ENCODE assay signal across 10 cellular contexts in genomic region chr5:68196876-68197275, GRCh38. TPM values are rescaled to one million over a fixed set of nuclear protein-coding genes. Genes with fewer than 3 reads are reported as not detected.
DNase-seq lines count a peak whose midpoint lies in the region; ATAC-seq, FAIRE-seq and TF ChIP-seq lines count a peak whose summit lies in the region.
"Had no signal": no experiment of that assay in that cellular context is flagged by ENCODE, and none has a peak within 500 bp of the region (broad histone marks: within the 10 kb centered on the region; RNA-seq: fewer than 3 reads in every experiment).

No MANE protein-coding gene starts in this region.

- no peaks in the 10 kb centered on the region for H3K23me2 ChIP-seq in H1 (ENCODE audit: low read depth, low read length)

- H4K5ac ChIP-seq in H1 (ENCODE audit: insufficient read length, low read depth, low read length) (no peak overlapping the region), mesendoderm (ENCODE audit: low read length) (no peak overlapping the region)

- no peak overlapping the region for H2BK5ac ChIP-seq in H1 (ENCODE audit: low read depth, low read length)
- H2BK5ac ChIP-seq in mesendoderm (ENCODE audit: low read length) = no peak overlapping the region

- H3K18ac ChIP-seq in H1 (ENCODE audit: extremely low read depth, low read length) (no peak overlapping the region), mesendoderm (ENCODE audit: low read length) (no peak overlapping the region)

- H3K27ac ChIP-seq in H1 (ENCODE audit: low read depth, low read length) = no peak overlapping the region
- H3K27ac ChIP-seq in mesendoderm (ENCODE audit: low read depth, low read length) = no peak overlapping the region
- no peak overlapping the region for H3K27ac ChIP-seq in hepatocyte
- no peak overlapping the region for H3K27ac ChIP-seq in PC-9

- no peaks in the 10 kb centered on the region for H3K9me3 ChIP-seq in H1 (ENCODE audit: insufficient read depth in 2 of 2, low read depth in 1 of 2, low read length in 1 of 2)
- no peaks in the 10 kb centered on the region for H3K9me3 ChIP-seq in hepatocyte (ENCODE audit: low read depth)
- 0 out of 2 replicates have a peak, but pooled peaks cover 3% of the 10 kb centered on the region for H3K9me3 ChIP-seq in PC-9 (ENCODE audit: insufficient read depth, low read depth)

- H2AK5ac ChIP-seq in H1 (ENCODE audit: low read depth, low read length) (no peak overlapping the region), mesendoderm (ENCODE audit: low read length) (no peak overlapping the region)

- no peaks in the 10 kb centered on the region for H3F3A ChIP-seq in PC-9 (ENCODE audit: insufficient read depth, low read depth)

- 93 to 100% methylated on average over 2 to 6 of the region's 6 CpGs for WGBS in H1 (ENCODE audit: extremely low coverage in 1 of 2, insufficient coverage in 1 of 2, insufficient read length in 1 of 2, insufficient replicate concordance in 2 of 2, low coverage in 1 of 2, low lambda C conversion rate in 2 of 2, missing lambda C conversion rate in 1 of 2), 2 experiments
- WGBS in mesendoderm (ENCODE audit: extremely low coverage, insufficient coverage, low lambda C conversion rate) = no CpG with 5 or more reads among the region's 6 CpGs
- WGBS in hepatocyte (ENCODE audit: low lambda C conversion rate, missing lambda C conversion rate) = 95% methylated on average over 6 of the region's 6 CpGs

- H3K27me3 ChIP-seq in H1 (replicated peaks in 1 of 4; ENCODE audit: control insufficient read depth in 3 of 4, extremely low read depth in 1 of 4, insufficient read depth in 3 of 4, low read length in 3 of 4) = no peaks in the 10 kb centered on the region; a peak in 1 of 7 replicates
- no peaks in the 10 kb centered on the region for H3K27me3 ChIP-seq in mesendoderm (ENCODE audit: insufficient read depth, low read length, poor library complexity)
- H3K27me3 ChIP-seq in hepatocyte = no peaks in the 10 kb centered on the region
- 0 out of 2 replicates have a peak, but pooled peaks cover 4% of the 10 kb centered on the region for H3K27me3 ChIP-seq in PC-9 (ENCODE audit: insufficient read depth, low read depth)

- TF ChIP-seq CTCF in GM12864 (IDR thresholded peaks at IDR 0.05; ENCODE audit: low read depth, low read length, missing control alignments) (no peak), H1 (IDR thresholded peaks at IDR 0.05; ENCODE audit: control extremely low read depth in 1 of 3, insufficient read depth in 1 of 3, low read depth in 1 of 3, low read length in 3 of 3) (no peak), hepatocyte (IDR thresholded peaks at IDR 0.05; ENCODE audit: poor library complexity) (no peak), PC-9 (conservative IDR thresholded peaks at IDR 0.05) (no peak)

- H3K9ac ChIP-seq in H1 (replicated peaks in 1 of 4; ENCODE audit: extremely low read depth in 1 of 4, low read depth in 3 of 4, low read length in 3 of 4) = no peak overlapping the region
- no peak overlapping the region for H3K9ac ChIP-seq in mesendoderm (ENCODE audit: low read length)

- H2BK120ac ChIP-seq in H1 (replicated peaks; ENCODE audit: low read depth, low read length) (no peak overlapping the region), mesendoderm (ENCODE audit: low read depth, low read length) (no peak overlapping the region)

- H2AFZ ChIP-seq in H1 (ENCODE audit: low read length) (no peak overlapping the region), hepatocyte (no peak overlapping the region), PC-9 (no peak overlapping the region)

- no peaks in the 10 kb centered on the region for H3K79me2 ChIP-seq in H1 (ENCODE audit: control insufficient read depth in 1 of 2, insufficient read depth in 2 of 2, low read length in 2 of 2)
- H3K79me2 ChIP-seq in mesendoderm (ENCODE audit: control insufficient read depth, insufficient read depth, low read length) = no peaks in the 10 kb centered on the region
- H3K79me2 ChIP-seq in hepatocyte = no peaks in the 10 kb centered on the region
- no peaks in the 10 kb centered on the region for H3K79me2 ChIP-seq in PC-9 (ENCODE audit: low read depth)

- H3K4me1 ChIP-seq in H1 (replicated peaks in 1 of 4; ENCODE audit: control insufficient read depth in 3 of 4, insufficient read depth in 4 of 4, low read length in 3 of 4) (peaks cover 4 to 8% (median 7%) of the 10 kb centered on the region in 4 experiments; a peak in 4 of 7 replicates), mesendoderm (ENCODE audit: control insufficient read depth, low read depth, low read length) (peaks cover 8% of the 10 kb centered on the region), hepatocyte (ENCODE audit: insufficient read depth) (no peaks in the 10 kb centered on the region), PC-9 (replicated peaks; ENCODE audit: insufficient read depth) (no peaks in the 10 kb centered on the region; the same call in 1 of the 2 replicates)

- H2BK12ac ChIP-seq in H1 (ENCODE audit: low read depth, low read length) = peak overlapping the region; percentile 70; the same call in 1 of the 2 replicates

- no peak overlapping the region for H4K8ac ChIP-seq in H1 (ENCODE audit: extremely low read depth, insufficient read depth, low read length)
- H4K8ac ChIP-seq in mesendoderm (ENCODE audit: low read depth, low read length) = no peak overlapping the region

- H3K79me1 ChIP-seq in H1 (ENCODE audit: low read depth, low read length) (no peaks in the 10 kb centered on the region), mesendoderm (ENCODE audit: low read length) (no peaks in the 10 kb centered on the region)

- TF ChIP-seq RAD21 in H1 (IDR thresholded peaks at IDR 0.05 in 1 of 2, conservative IDR thresholded peaks at IDR 0.05 in 1 of 2; ENCODE audit: low read depth in 2 of 2, low read length in 2 of 2) = no peak

- H3K4me3 ChIP-seq in GM12864 (ENCODE audit: low read depth, low read length) (no peak overlapping the region), H1 (ENCODE audit: extremely low read depth in 1 of 4, insufficient read depth in 2 of 4, low read depth in 3 of 4, low read length in 4 of 4) (no peak overlapping the region), mesendoderm (ENCODE audit: low read length) (no peak overlapping the region), hepatocyte (no peak overlapping the region), PC-9 (no peak overlapping the region)

- H4K20me1 ChIP-seq in H1 (replicated peaks in 1 of 2; ENCODE audit: control insufficient read depth in 1 of 2, insufficient read depth in 2 of 2, low read length in 2 of 2) = no peaks in the 10 kb centered on the region
- no peaks in the 10 kb centered on the region for H4K20me1 ChIP-seq in hepatocyte (ENCODE audit: insufficient read depth, poor library complexity, severe bottlenecking)
- no peaks in the 10 kb centered on the region for H4K20me1 ChIP-seq in PC-9 (ENCODE audit: insufficient read depth)

- BruUV-seq in PC-9 (replicated peaks; lab: Mats Ljungman, UMichigan) = no TSS peak

- H3K4ac ChIP-seq in H1 (replicated peaks; ENCODE audit: insufficient read length, low read depth, low read length) (no peak overlapping the region), mesendoderm (ENCODE audit: low read depth, low read length) (no peak overlapping the region)

- H2BK20ac ChIP-seq in H1 (ENCODE audit: low read length) = no peak overlapping the region

- no peak overlapping the region for H2BK15ac ChIP-seq in H1 (ENCODE audit: low read length)
- no peak overlapping the region for H2BK15ac ChIP-seq in mesendoderm (replicated peaks; ENCODE audit: low read depth)

- peak; percentile 97 for ATAC-seq in GM21381 (IDR thresholded peaks at IDR 0.05; ENCODE audit: unreplicated experiment)
- peak; percentile 98 for ATAC-seq in HG03354 (IDR thresholded peaks at IDR 0.05; ENCODE audit: poor library complexity, severe bottlenecking, unreplicated experiment)

- TF ChIP-seq POLR2A in H1 (IDR thresholded peaks at IDR 0.05; ENCODE audit: control extremely low read depth in 1 of 2, low read depth in 2 of 2, low read length in 2 of 2) = no peak

- TF ChIP-seq EP300 in H1 (IDR thresholded peaks at IDR 0.05; ENCODE audit: borderline replicate concordance in 1 of 2, low read depth in 2 of 2, low read length in 2 of 2) = no peak

- intact Hi-C loops in posterior vena cava (cut with DNase I) = no loop called here
- intact Hi-C loops in PC-9 (cut with micrococcal nuclease; ENCODE audit: unreplicated experiment) = no loop called here

- H3K4me2 ChIP-seq in H1 (ENCODE audit: insufficient read depth in 1 of 2, low read depth in 2 of 2, low read length in 2 of 2) (no peak overlapping the region), mesendoderm (ENCODE audit: low read length) (no peak overlapping the region), hepatocyte (no peak overlapping the region), PC-9 (no peak overlapping the region)

- H3K23ac ChIP-seq in H1 (ENCODE audit: insufficient read length) (no peak overlapping the region), mesendoderm (ENCODE audit: low read length) (no peak overlapping the region)

- no peak for FAIRE-seq in H1 (lab: Jason Lieb, UNC)

- no peak overlapping the region for H4K91ac ChIP-seq in H1 (replicated peaks; ENCODE audit: insufficient read length, low read length)

- no peak overlapping the region for H3K56ac ChIP-seq in H1 (replicated peaks; ENCODE audit: insufficient read length, low read depth, low read length)
- H3K56ac ChIP-seq in mesendoderm (ENCODE audit: low read length) = no peak overlapping the region

- no peaks in the 10 kb centered on the region for H3K9me2 ChIP-seq in hepatocyte (replicated peaks; ENCODE audit: insufficient read depth)
- no peaks in the 10 kb centered on the region for H3K9me2 ChIP-seq in PC-9 (ENCODE audit: insufficient read depth)

- peak; percentile 62 for DNase-seq in GM12864 (ENCODE audit: low read depth)
- no peak for DNase-seq in H1 (ENCODE audit: low read depth in 1 of 2, low spot score in 2 of 2)
- DNase-seq in posterior vena cava (ENCODE audit: low spot score) = no peak
- DNase-seq in mesendoderm = no peak
- no peak for DNase-seq in hepatocyte (ENCODE audit: low spot score)
- no peak for DNase-seq in PC-9
- DNase-seq: CD4-positive, CD25-positive, alpha-beta regulatory T cell; IMR-90 had no signal

- H3K36me3 ChIP-seq in H1 (ENCODE audit: control insufficient read depth in 2 of 4, insufficient read depth in 4 of 4, low read length in 3 of 4) = no peaks in the 10 kb centered on the region
- H3K36me3 ChIP-seq in mesendoderm (ENCODE audit: control insufficient read depth, insufficient read depth, low read length) = no peaks in the 10 kb centered on the region
- H3K36me3 ChIP-seq in hepatocyte (replicated peaks; ENCODE audit: insufficient read depth, low read depth) = no peaks in the 10 kb centered on the region
- no peaks in the 10 kb centered on the region for H3K36me3 ChIP-seq in PC-9 (ENCODE audit: low read depth)

- CTCF ChIA-PET in H1 (lab: Charles Lee; ENCODE audit: partially characterized antibody) (interaction anchor here (1.4 kb wide), 1 partner anchor 33 kb away, joined by 5 read pairs; no protein-coding TSS in a partner anchor), PC-9 (lab: Charles Lee) (no interaction called here)

- no peak overlapping the region for H3K14ac ChIP-seq in H1 (ENCODE audit: insufficient read length)

- POLR2A ChIA-PET in H1 (lab: Charles Lee; ENCODE audit: partially characterized antibody) (no interaction called here), PC-9 (lab: Charles Lee; ENCODE audit: unreplicated experiment) (no interaction called here)

RNA-seq across cellular contexts. Expression of gene PIK3R1, which starts 18.7 kb away (rescaled TPM):
- 10.5 and 13.7 TPM in 2 replicates for total RNA-seq in H1 (2021; fragmentation: NEBNext Ultra II Directional; extraction: Animal tissue kit (Norgen Biotek cat#: 25700))
- polyA plus RNA-seq in H1 (2011; rRNA removed) = 1.8 and 2.3 TPM in 2 replicates
- polyA plus RNA-seq in H1 (2011; cell fraction: cytosol; rRNA removed) = 2.6 TPM
- polyA plus RNA-seq in H1 (2011; cell fraction: nucleus; rRNA removed) = 4.1 TPM
- 4.4 to 6.4 TPM (median 5.7 TPM) in 4 replicates for polyA plus RNA-seq in H1 (2012, experiment 1 of 2)
- polyA plus RNA-seq in H1 (2012, experiment 2 of 2) = 1.2 TPM
- polyA plus RNA-seq in H1 (2013, experiment 1 of 2) = 6.9 TPM
- 7.3 TPM for polyA plus RNA-seq in H1 (2013, experiment 2 of 2)
- polyA minus RNA-seq in H1 (2011; rRNA and poly(A)+ RNA removed) = 13.0 and 13.9 TPM in 2 replicates
- polyA minus RNA-seq in H1 (2011; cell fraction: cytosol; rRNA and poly(A)+ RNA removed) = 7.8 TPM
- polyA minus RNA-seq in H1 (2011; cell fraction: nucleus; rRNA and poly(A)+ RNA removed) = 13.1 TPM
- 100 to 1,000 TPM in 1 of 2 donors, 10 to 100 TPM in 1; 65.2 to 172 TPM for total RNA-seq in posterior vena cava
- 22.1 TPM for polyA plus RNA-seq in mesendoderm (2013, experiment 1 of 2)
- 22.7 TPM for polyA plus RNA-seq in mesendoderm (2013, experiment 2 of 2)
- total RNA-seq in hepatocyte = 86.3 and 109 TPM in 2 replicates
- 36.4 and 38.9 TPM in 2 replicates for polyA plus RNA-seq in hepatocyte
- 15.1 and 15.9 TPM in 2 replicates for total RNA-seq in PC-9 (2021)
